1 cellular context compared by ENCODE assay signal in the genomic region with DNA sequence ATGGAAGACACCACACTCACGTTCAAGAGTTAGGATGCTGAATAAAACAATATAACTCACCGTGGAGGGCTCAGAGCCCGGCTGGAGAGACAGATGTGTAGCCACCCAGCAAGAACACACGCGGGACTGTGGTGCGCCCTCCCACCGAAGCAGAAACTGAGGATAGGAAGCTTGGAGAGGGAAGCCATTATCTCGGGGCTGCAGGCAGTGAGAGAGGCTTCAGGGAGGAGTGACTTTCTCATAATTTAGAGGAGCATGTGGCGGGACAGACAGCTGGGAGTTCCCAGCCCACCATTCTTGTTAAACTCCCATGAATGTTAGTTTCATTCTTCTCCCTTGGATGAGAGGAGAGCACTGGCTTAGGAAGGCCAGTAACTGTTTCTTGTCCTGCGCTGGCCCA.
TF ChIP-seq lines count a peak whose summit lies in the region.

No MANE protein-coding gene starts in this region.

TF ChIP-seq in K562, 482 proteins besides CTCF, POLR2A, EP300 and RAD21 (continued from another document and continues in another):
- TF ChIP-seq PRPF4 (IDR thresholded peaks at IDR 0.05; ENCODE audit: insufficient read depth, low read depth, low read length, poor library complexity, severe bottlenecking) = no peak
- TF ChIP-seq, protein P1, sequence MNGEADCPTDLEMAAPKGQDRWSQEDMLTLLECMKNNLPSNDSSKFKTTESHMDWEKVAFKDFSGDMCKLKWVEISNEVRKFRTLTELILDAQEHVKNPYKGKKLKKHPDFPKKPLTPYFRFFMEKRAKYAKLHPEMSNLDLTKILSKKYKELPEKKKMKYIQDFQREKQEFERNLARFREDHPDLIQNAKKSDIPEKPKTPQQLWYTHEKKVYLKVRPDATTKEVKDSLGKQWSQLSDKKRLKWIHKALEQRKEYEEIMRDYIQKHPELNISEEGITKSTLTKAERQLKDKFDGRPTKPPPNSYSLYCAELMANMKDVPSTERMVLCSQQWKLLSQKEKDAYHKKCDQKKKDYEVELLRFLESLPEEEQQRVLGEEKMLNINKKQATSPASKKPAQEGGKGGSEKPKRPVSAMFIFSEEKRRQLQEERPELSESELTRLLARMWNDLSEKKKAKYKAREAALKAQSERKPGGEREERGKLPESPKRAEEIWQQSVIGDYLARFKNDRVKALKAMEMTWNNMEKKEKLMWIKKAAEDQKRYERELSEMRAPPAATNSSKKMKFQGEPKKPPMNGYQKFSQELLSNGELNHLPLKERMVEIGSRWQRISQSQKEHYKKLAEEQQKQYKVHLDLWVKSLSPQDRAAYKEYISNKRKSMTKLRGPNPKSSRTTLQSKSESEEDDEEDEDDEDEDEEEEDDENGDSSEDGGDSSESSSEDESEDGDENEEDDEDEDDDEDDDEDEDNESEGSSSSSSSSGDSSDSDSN (IDR thresholded peaks at IDR 0.05; ENCODE audit: borderline replicate concordance in 1 of 2, low read depth in 2 of 2, low read length in 2 of 2) = no peak
- TF ChIP-seq NR2C1 (IDR thresholded peaks at IDR 0.05) = no peak
- TF ChIP-seq NR2C1 (tag; IDR thresholded peaks at IDR 0.05) = peak; percentile 19; the same call in 1 of the 2 replicates
- peak; percentile 21 for TF ChIP-seq TBP (optimal IDR thresholded peaks at IDR 0.05; ENCODE audit: low read depth, low read length)
- no peak for TF ChIP-seq HNRNPL (IDR thresholded peaks at IDR 0.05; ENCODE audit: low read depth, low read length)
- 0 out of 2 replicates have a peak, but pooled peaks have one; percentile 74 for TF ChIP-seq KAT7 (CRISPR knock-in tag; IDR thresholded peaks at IDR 0.05; ENCODE audit: borderline replicate concordance)
- peak; percentile 74 for TF ChIP-seq MEIS2 (IDR thresholded peaks at IDR 0.05; ENCODE audit: partially characterized antibody)
- TF ChIP-seq, protein P2, sequence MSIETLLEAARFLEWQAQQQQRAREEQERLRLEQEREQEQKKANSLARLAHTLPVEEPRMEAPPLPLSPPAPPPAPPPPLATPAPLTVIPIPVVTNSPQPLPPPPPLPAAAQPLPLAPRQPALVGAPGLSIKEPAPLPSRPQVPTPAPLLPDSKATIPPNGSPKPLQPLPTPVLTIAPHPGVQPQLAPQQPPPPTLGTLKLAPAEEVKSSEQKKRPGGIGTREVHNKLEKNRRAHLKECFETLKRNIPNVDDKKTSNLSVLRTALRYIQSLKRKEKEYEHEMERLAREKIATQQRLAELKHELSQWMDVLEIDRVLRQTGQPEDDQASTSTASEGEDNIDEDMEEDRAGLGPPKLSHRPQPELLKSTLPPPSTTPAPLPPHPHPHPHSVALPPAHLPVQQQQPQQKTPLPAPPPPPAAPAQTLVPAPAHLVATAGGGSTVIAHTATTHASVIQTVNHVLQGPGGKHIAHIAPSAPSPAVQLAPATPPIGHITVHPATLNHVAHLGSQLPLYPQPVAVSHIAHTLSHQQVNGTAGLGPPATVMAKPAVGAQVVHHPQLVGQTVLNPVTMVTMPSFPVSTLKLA (conservative IDR thresholded peaks at IDR 0.05) = peak in 1 of 2 experiments; percentile 34; a peak in 2 of 4 replicates
- TF ChIP-seq, protein P3, sequence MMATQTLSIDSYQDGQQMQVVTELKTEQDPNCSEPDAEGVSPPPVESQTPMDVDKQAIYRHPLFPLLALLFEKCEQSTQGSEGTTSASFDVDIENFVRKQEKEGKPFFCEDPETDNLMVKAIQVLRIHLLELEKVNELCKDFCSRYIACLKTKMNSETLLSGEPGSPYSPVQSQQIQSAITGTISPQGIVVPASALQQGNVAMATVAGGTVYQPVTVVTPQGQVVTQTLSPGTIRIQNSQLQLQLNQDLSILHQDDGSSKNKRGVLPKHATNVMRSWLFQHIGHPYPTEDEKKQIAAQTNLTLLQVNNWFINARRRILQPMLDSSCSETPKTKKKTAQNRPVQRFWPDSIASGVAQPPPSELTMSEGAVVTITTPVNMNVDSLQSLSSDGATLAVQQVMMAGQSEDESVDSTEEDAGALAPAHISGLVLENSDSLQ (IDR thresholded peaks at IDR 0.05) = peak; percentile 54; the same call in 1 of the 2 replicates
- TF ChIP-seq, protein P4, sequence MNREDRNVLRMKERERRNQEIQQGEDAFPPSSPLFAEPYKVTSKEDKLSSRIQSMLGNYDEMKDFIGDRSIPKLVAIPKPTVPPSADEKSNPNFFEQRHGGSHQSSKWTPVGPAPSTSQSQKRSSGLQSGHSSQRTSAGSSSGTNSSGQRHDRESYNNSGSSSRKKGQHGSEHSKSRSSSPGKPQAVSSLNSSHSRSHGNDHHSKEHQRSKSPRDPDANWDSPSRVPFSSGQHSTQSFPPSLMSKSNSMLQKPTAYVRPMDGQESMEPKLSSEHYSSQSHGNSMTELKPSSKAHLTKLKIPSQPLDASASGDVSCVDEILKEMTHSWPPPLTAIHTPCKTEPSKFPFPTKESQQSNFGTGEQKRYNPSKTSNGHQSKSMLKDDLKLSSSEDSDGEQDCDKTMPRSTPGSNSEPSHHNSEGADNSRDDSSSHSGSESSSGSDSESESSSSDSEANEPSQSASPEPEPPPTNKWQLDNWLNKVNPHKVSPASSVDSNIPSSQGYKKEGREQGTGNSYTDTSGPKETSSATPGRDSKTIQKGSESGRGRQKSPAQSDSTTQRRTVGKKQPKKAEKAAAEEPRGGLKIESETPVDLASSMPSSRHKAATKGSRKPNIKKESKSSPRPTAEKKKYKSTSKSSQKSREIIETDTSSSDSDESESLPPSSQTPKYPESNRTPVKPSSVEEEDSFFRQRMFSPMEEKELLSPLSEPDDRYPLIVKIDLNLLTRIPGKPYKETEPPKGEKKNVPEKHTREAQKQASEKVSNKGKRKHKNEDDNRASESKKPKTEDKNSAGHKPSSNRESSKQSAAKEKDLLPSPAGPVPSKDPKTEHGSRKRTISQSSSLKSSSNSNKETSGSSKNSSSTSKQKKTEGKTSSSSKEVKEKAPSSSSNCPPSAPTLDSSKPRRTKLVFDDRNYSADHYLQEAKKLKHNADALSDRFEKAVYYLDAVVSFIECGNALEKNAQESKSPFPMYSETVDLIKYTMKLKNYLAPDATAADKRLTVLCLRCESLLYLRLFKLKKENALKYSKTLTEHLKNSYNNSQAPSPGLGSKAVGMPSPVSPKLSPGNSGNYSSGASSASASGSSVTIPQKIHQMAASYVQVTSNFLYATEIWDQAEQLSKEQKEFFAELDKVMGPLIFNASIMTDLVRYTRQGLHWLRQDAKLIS (CRISPR knock-in tag; IDR thresholded peaks at IDR 0.05) = 0 out of 2 replicates have a peak, but pooled peaks have one; percentile 32
- peak; percentile 83 for TF ChIP-seq ARID1B (IDR thresholded peaks at IDR 0.05)
- TF ChIP-seq RBFOX2 (IDR thresholded peaks at IDR 0.05; ENCODE audit: low read depth, low read length) = no peak
- 0 out of 4 replicates have a peak, but pooled peaks of 1 of the 2 experiments have one; percentile 18 for TF ChIP-seq RCOR1 (IDR thresholded peaks at IDR 0.05; ENCODE audit: borderline replicate concordance in 1 of 2, low read depth in 2 of 2, low read length in 2 of 2)
- TF ChIP-seq, protein P5, sequence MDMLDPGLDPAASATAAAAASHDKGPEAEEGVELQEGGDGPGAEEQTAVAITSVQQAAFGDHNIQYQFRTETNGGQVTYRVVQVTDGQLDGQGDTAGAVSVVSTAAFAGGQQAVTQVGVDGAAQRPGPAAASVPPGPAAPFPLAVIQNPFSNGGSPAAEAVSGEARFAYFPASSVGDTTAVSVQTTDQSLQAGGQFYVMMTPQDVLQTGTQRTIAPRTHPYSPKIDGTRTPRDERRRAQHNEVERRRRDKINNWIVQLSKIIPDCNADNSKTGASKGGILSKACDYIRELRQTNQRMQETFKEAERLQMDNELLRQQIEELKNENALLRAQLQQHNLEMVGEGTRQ (CRISPR knock-in tag; IDR thresholded peaks at IDR 0.05) = no peak
- no peak for TF ChIP-seq POLR2G (IDR thresholded peaks at IDR 0.05; ENCODE audit: low read depth, low read length)
- TF ChIP-seq, protein P6, sequence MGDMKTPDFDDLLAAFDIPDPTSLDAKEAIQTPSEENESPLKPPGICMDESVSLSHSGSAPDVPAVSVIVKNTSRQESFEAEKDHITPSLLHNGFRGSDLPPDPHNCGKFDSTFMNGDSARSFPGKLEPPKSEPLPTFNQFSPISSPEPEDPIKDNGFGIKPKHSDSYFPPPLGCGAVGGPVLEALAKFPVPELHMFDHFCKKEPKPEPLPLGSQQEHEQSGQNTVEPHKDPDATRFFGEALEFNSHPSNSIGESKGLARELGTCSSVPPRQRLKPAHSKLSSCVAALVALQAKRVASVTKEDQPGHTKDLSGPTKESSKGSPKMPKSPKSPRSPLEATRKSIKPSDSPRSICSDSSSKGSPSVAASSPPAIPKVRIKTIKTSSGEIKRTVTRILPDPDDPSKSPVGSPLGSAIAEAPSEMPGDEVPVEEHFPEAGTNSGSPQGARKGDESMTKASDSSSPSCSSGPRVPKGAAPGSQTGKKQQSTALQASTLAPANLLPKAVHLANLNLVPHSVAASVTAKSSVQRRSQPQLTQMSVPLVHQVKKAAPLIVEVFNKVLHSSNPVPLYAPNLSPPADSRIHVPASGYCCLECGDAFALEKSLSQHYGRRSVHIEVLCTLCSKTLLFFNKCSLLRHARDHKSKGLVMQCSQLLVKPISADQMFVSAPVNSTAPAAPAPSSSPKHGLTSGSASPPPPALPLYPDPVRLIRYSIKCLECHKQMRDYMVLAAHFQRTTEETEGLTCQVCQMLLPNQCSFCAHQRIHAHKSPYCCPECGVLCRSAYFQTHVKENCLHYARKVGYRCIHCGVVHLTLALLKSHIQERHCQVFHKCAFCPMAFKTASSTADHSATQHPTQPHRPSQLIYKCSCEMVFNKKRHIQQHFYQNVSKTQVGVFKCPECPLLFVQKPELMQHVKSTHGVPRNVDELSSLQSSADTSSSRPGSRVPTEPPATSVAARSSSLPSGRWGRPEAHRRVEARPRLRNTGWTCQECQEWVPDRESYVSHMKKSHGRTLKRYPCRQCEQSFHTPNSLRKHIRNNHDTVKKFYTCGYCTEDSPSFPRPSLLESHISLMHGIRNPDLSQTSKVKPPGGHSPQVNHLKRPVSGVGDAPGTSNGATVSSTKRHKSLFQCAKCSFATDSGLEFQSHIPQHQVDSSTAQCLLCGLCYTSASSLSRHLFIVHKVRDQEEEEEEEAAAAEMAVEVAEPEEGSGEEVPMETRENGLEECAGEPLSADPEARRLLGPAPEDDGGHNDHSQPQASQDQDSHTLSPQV (IDR thresholded peaks at IDR 0.05) = peak; percentile 85
- TF ChIP-seq, protein P7, sequence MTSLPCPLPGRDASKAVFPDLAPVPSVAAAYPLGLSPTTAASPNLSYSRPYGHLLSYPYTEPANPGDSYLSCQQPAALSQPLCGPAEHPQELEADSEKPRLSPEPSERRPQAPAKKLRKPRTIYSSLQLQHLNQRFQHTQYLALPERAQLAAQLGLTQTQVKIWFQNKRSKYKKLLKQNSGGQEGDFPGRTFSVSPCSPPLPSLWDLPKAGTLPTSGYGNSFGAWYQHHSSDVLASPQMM (CRISPR knock-in tag; IDR thresholded peaks at IDR 0.05) = no peak
- peak; percentile 56 for TF ChIP-seq CBFA2T2 (conservative IDR thresholded peaks at IDR 0.05)
- peak; percentile 44; the same call in 1 of the 2 replicates for TF ChIP-seq SMARCA4 (IDR thresholded peaks at IDR 0.05)
- TF ChIP-seq, protein P8, sequence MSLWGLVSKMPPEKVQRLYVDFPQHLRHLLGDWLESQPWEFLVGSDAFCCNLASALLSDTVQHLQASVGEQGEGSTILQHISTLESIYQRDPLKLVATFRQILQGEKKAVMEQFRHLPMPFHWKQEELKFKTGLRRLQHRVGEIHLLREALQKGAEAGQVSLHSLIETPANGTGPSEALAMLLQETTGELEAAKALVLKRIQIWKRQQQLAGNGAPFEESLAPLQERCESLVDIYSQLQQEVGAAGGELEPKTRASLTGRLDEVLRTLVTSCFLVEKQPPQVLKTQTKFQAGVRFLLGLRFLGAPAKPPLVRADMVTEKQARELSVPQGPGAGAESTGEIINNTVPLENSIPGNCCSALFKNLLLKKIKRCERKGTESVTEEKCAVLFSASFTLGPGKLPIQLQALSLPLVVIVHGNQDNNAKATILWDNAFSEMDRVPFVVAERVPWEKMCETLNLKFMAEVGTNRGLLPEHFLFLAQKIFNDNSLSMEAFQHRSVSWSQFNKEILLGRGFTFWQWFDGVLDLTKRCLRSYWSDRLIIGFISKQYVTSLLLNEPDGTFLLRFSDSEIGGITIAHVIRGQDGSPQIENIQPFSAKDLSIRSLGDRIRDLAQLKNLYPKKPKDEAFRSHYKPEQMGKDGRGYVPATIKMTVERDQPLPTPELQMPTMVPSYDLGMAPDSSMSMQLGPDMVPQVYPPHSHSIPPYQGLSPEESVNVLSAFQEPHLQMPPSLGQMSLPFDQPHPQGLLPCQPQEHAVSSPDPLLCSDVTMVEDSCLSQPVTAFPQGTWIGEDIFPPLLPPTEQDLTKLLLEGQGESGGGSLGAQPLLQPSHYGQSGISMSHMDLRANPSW (CRISPR knock-in tag; IDR thresholded peaks at IDR 0.05) = no peak
- TF ChIP-seq EP400 (IDR thresholded peaks at IDR 0.05) = peak; percentile 37; the same call in 1 of the 2 replicates
- TF ChIP-seq CBX8 (IDR thresholded peaks at IDR 0.05; ENCODE audit: borderline replicate concordance, extremely low read depth, low read depth, low read length, poor library complexity, severe bottlenecking) = no peak
- no peak for TF ChIP-seq SUPT5H (IDR thresholded peaks at IDR 0.05)
- TF ChIP-seq RBBP5 (IDR thresholded peaks at IDR 0.05; ENCODE audit: borderline replicate concordance, insufficient read depth, low read length, poor library complexity, severe bottlenecking) = no peak
- TF ChIP-seq ZNF707 (CRISPR knock-in tag; conservative IDR thresholded peaks at IDR 0.05) = no peak
- no peak for TF ChIP-seq ZNF197 (CRISPR knock-in tag; IDR thresholded peaks at IDR 0.05; ENCODE audit: low read depth)
- TF ChIP-seq, protein P9, sequence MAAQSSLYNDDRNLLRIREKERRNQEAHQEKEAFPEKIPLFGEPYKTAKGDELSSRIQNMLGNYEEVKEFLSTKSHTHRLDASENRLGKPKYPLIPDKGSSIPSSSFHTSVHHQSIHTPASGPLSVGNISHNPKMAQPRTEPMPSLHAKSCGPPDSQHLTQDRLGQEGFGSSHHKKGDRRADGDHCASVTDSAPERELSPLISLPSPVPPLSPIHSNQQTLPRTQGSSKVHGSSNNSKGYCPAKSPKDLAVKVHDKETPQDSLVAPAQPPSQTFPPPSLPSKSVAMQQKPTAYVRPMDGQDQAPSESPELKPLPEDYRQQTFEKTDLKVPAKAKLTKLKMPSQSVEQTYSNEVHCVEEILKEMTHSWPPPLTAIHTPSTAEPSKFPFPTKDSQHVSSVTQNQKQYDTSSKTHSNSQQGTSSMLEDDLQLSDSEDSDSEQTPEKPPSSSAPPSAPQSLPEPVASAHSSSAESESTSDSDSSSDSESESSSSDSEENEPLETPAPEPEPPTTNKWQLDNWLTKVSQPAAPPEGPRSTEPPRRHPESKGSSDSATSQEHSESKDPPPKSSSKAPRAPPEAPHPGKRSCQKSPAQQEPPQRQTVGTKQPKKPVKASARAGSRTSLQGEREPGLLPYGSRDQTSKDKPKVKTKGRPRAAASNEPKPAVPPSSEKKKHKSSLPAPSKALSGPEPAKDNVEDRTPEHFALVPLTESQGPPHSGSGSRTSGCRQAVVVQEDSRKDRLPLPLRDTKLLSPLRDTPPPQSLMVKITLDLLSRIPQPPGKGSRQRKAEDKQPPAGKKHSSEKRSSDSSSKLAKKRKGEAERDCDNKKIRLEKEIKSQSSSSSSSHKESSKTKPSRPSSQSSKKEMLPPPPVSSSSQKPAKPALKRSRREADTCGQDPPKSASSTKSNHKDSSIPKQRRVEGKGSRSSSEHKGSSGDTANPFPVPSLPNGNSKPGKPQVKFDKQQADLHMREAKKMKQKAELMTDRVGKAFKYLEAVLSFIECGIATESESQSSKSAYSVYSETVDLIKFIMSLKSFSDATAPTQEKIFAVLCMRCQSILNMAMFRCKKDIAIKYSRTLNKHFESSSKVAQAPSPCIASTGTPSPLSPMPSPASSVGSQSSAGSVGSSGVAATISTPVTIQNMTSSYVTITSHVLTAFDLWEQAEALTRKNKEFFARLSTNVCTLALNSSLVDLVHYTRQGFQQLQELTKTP (IDR thresholded peaks at IDR 0.05; ENCODE audit: low read depth in 1 of 2, partially characterized antibody in 2 of 2) = no peak
- 0 out of 2 replicates have a peak, but pooled peaks have one; percentile 4 for TF ChIP-seq JUND (IDR thresholded peaks at IDR 0.05; ENCODE audit: borderline replicate concordance, low read depth, low read length)
- no peak; the same call in 2 of the 3 replicates for TF ChIP-seq JUND (tag; IDR thresholded peaks at IDR 0.05; ENCODE audit: borderline replicate concordance, low read depth, low read length)
